ENCODE assay signal across 35 cellular contexts in genomic region chr5:95441631-95442030, GRCh38. TPM values are rescaled to one million over a fixed set of nuclear protein-coding genes. Genes with fewer than 3 reads are reported as not detected.
"Had no signal": no experiment of that assay in that cellular context is flagged by ENCODE, and none has a peak within 500 bp of the region (broad histone marks: within the 10 kb centered on the region; RNA-seq: fewer than 3 reads in every experiment).

No MANE protein-coding gene starts in this region.

- H3K27ac Mint-ChIP-seq: activated B cell treated with CpG ODN at 0.5 μM for 24 hours; activated CD4-positive, alpha-beta memory T cell treated with anti-CD3 and anti-CD28 coated beads for 36 hours; activated CD8-positive, alpha-beta memory T cell treated with anti-CD3 and anti-CD28 coated beads, Interleukin-2, amount 10 ng/mL, durations not matched to agents 7 days and 5 days; activated CD8-positive, alpha-beta T cell treated with anti-CD3 and anti-CD28 coated beads, Interleukin-2, amount 10 ng/mL, durations not matched to agents 7 days and 5 days; activated naive CD8-positive, alpha-beta T cell; activated T-helper 1 cell treated with anti-CD3 and anti-CD28 coated beads, Interleukin-12 subunit alpha, Interleukin-12 subunit beta, Interleukin-2, Interleukin-4 antibody, amounts not matched to agents 30 ng/mL and 10 ng/mL and 1 ng/mL, durations not matched to agents 14 hours and 24 hours and 36 hours; effector memory CD8-positive, alpha-beta T cell had no signal

- H3K27me3 ChIP-seq: gastrocnemius medialis had no signal

- H3K4me1 Mint-ChIP-seq: activated B cell treated with CpG ODN at 0.5 μM for 24 hours; activated CD8-positive, alpha-beta memory T cell treated with anti-CD3 and anti-CD28 coated beads, Interleukin-2, amount 10 ng/mL, durations not matched to agents 7 days and 5 days; central memory CD8-positive, alpha-beta T cell had no signal

- H3K9me3 ChIP-seq: esophagus muscularis mucosa, gastrocnemius medialis, heart right ventricle had no signal

- H3K79me2 ChIP-seq: hepatocyte had no signal

- H3K4me3 Mint-ChIP-seq: activated B cell treated with CpG ODN at 0.5 μM for 24 hours; activated CD4-positive, alpha-beta memory T cell treated with anti-CD3 and anti-CD28 coated beads for 36 hours; activated CD8-positive, alpha-beta memory T cell treated with anti-CD3 and anti-CD28 coated beads, Interleukin-2, amount 10 ng/mL, durations not matched to agents 7 days and 5 days; activated CD8-positive, alpha-beta T cell treated with anti-CD3 and anti-CD28 coated beads, Interleukin-2, amount 10 ng/mL, durations not matched to agents 7 days and 5 days; activated naive CD8-positive, alpha-beta T cell; activated T-helper 1 cell treated with anti-CD3 and anti-CD28 coated beads, Interleukin-12 subunit alpha, Interleukin-12 subunit beta, Interleukin-2, Interleukin-4 antibody, amounts not matched to agents 30 ng/mL and 10 ng/mL and 1 ng/mL, durations not matched to agents 14 hours and 24 hours and 36 hours; central memory CD8-positive, alpha-beta T cell; effector memory CD8-positive, alpha-beta T cell had no signal

- DNase-seq: activated B cell treated with CpG ODN at 0.5 μM for 24 hours; activated CD4-positive, alpha-beta memory T cell treated with anti-CD3 and anti-CD28 coated beads for 36 hours; activated CD4-positive, alpha-beta T cell treated with anti-CD3 and anti-CD28 coated beads for 48 hours; activated CD8-positive, alpha-beta memory T cell treated with anti-CD3 and anti-CD28 coated beads, Interleukin-2, amount 10 ng/mL, durations not matched to agents 7 days and 5 days; activated CD8-positive, alpha-beta memory T cell treated with anti-CD3 and anti-CD28 coated beads, Interleukin-2, amount 50 U/mL, for 4 hours; activated CD8-positive, alpha-beta T cell treated with anti-CD3 and anti-CD28 coated beads, Interleukin-2, amount 10 ng/mL, durations not matched to agents 7 days and 5 days; activated gamma-delta T cell treated with Interleukin-2 at 50 U/mL for 16 hours; activated naive CD4-positive, alpha-beta T cell treated with anti-CD3 and anti-CD28 coated beads, Interleukin-2, amount 50 U/mL, for 16 hours; activated naive CD4-positive, alpha-beta T cell treated with Interleukin-2 at 50 U/mL for 16 hours; activated T-cell treated with anti-CD3 and anti-CD28 coated beads, Interleukin-2, amount 50 U/mL, for 1 hour; activated T-cell treated with anti-CD3 and anti-CD28 coated beads, Interleukin-2, amount 50 U/mL, for 48 hours; amniotic stem cell; anterior cingulate cortex; brain microvascular endothelial cell; cortex of kidney; dermis blood vessel endothelial cell; effector CD4-positive, alpha-beta T cell; effector memory CD8-positive, alpha-beta T cell; erythroblast; foreskin keratinocyte; gastrocnemius medialis; glutamatergic neuron; heart right ventricle; T-helper 2 cell had no signal

- ATAC-seq: activated CD4-positive, CD25-positive, alpha-beta regulatory T cell treated with anti-CD3 and anti-CD28 coated beads, Interleukin-2, amount 50 U/mL, for 24 hours; activated CD8-positive, alpha-beta memory T cell treated with anti-CD3 and anti-CD28 coated beads, Interleukin-2, amount 10 ng/mL, durations not matched to agents 7 days and 5 days; activated CD8-positive, alpha-beta T cell treated with anti-CD3 and anti-CD28 coated beads, Interleukin-2, amount 10 ng/mL, durations not matched to agents 7 days and 5 days; effector memory CD8-positive, alpha-beta T cell; foreskin keratinocyte; gastrocnemius medialis; heart right ventricle had no signal

- H3K9me3 Mint-ChIP-seq: activated B cell treated with CpG ODN at 0.5 μM for 24 hours; activated CD4-positive, alpha-beta memory T cell treated with anti-CD3 and anti-CD28 coated beads for 36 hours; activated T-helper 1 cell treated with anti-CD3 and anti-CD28 coated beads, Interleukin-12 subunit alpha, Interleukin-12 subunit beta, Interleukin-2, Interleukin-4 antibody, amounts not matched to agents 30 ng/mL and 10 ng/mL and 1 ng/mL, durations not matched to agents 14 hours and 24 hours and 36 hours; central memory CD8-positive, alpha-beta T cell; effector memory CD8-positive, alpha-beta T cell had no signal

- H3K36me3 ChIP-seq: brain microvascular endothelial cell, esophagus muscularis mucosa, gastrocnemius medialis, heart right ventricle had no signal

- H3K4me1 ChIP-seq: esophagus muscularis mucosa, gastrocnemius medialis, heart right ventricle had no signal

- H3K27ac ChIP-seq: brain microvascular endothelial cell, esophagus muscularis mucosa, foreskin keratinocyte, gastrocnemius medialis, heart right ventricle, hepatocyte had no signal

- H2AFZ ChIP-seq: hepatocyte had no signal

- H3K4me3 ChIP-seq: esophagus muscularis mucosa, gastrocnemius medialis, heart right ventricle, hepatocyte had no signal

- H3K4me2 ChIP-seq: hepatocyte had no signal

- H3K36me3 Mint-ChIP-seq: activated CD4-positive, alpha-beta memory T cell treated with anti-CD3 and anti-CD28 coated beads for 36 hours; activated CD8-positive, alpha-beta memory T cell treated with anti-CD3 and anti-CD28 coated beads, Interleukin-2, amount 10 ng/mL, durations not matched to agents 7 days and 5 days; activated naive CD8-positive, alpha-beta T cell had no signal

RNA-seq across cellular contexts. Expression of gene FAM81B, which starts 50.5 kb away (rescaled TPM):
- total RNA-seq: activated B cell treated with CpG ODN at 0.5 μM for 24 hours; activated CD4-positive, alpha-beta memory T cell treated with anti-CD3 and anti-CD28 coated beads for 36 hours; activated CD8-positive, alpha-beta memory T cell treated with anti-CD3 and anti-CD28 coated beads for 36 hours; activated CD8-positive, alpha-beta memory T cell treated with anti-CD3 and anti-CD28 coated beads, Interleukin-2, amount 10 ng/mL, durations not matched to agents 7 days and 5 days; activated CD8-positive, alpha-beta T cell treated with anti-CD3 and anti-CD28 coated beads, Interleukin-2, amount 10 ng/mL, durations not matched to agents 7 days and 5 days; activated T-helper 1 cell treated with anti-CD3 and anti-CD28 coated beads, Interleukin-12 subunit alpha, Interleukin-12 subunit beta, Interleukin-2, Interleukin-4 antibody, amounts not matched to agents 30 ng/mL and 10 ng/mL and 1 ng/mL, durations not matched to agents 14 hours and 24 hours and 36 hours; bronchial epithelial cell; cardiac septum; chondrocyte; dermis blood vessel endothelial cell; esophagus muscularis mucosa; foreskin keratinocyte; gastrocnemius medialis; T-helper 1 cell treated with Interleukin-12 subunit alpha and Interleukin-12 subunit beta and Interleukin-4 antibody, amounts not matched to agents 30 ng/mL and 1 ng/mL, for 36 hours had no signal
- polyA plus RNA-seq: foreskin keratinocyte, hepatocyte had no signal
